In genomic region chr11:57310630-57311086, GRCh38 we compare ENCODE assay signal across 8 cellular contexts. TPM values are rescaled to one million over a fixed set of nuclear protein-coding genes. Genes with fewer than 3 reads are reported as not detected.
DNase-seq lines count a peak whose midpoint lies in the region; ATAC-seq and TF ChIP-seq lines count a peak whose summit lies in the region.

No MANE protein-coding gene starts in this region.

- DNase-seq in BJ (ENCODE audit: low read depth) (no peak), LHCN-M2 (ENCODE audit: low read depth) (peak; percentile 48), myocyte (ENCODE audit: low read depth) (peak; percentile 65), DMS153 (lab: John Stamatoyannopoulos, UW) (no peak)
- DNase-seq in stimulated activated CD4-positive, alpha-beta T cell treated with anti-CD3 and anti-CD28 coated beads, Interleukin-1b, Interleukin-23, amount 100 ng/mL, for 48 hours: no peak

- H3K27me3 ChIP-seq in BJ (ENCODE audit: control insufficient read depth, insufficient read depth, low read length): no peaks in the 10 kb centered on the region

- H3K4me1 Mint-ChIP-seq in dendritic cell treated with granulocyte-macrophage colony-stimulating factor and Interleukin-4, amounts not matched to agents 40 ng/mL and 50 ng/mL, for 4 days (ENCODE audit: low read depth): peaks cover 54% of the 10 kb centered on the region

- H3K9me3 Mint-ChIP-seq in dendritic cell treated with granulocyte-macrophage colony-stimulating factor and Interleukin-4, amounts not matched to agents 40 ng/mL and 50 ng/mL, for 4 days: no peaks in the 10 kb centered on the region

- peak overlapping the region; percentile 64 for H3K27ac Mint-ChIP-seq in dendritic cell treated with granulocyte-macrophage colony-stimulating factor and Interleukin-4, amounts not matched to agents 40 ng/mL and 50 ng/mL, for 4 days

- intact Hi-C loops in dendritic cell treated with granulocyte-macrophage colony-stimulating factor and Interleukin-4, amounts not matched to agents 40 ng/mL and 50 ng/mL, for 4 days (cut with micrococcal nuclease): no loop called here

- H3K36me3 ChIP-seq in BJ (ENCODE audit: control insufficient read depth, insufficient read depth, low read length): peaks cover 59% of the 10 kb centered on the region

- peaks cover 18% of the 10 kb centered on the region for H3K36me3 Mint-ChIP-seq in dendritic cell treated with granulocyte-macrophage colony-stimulating factor and Interleukin-4, amounts not matched to agents 40 ng/mL and 50 ng/mL, for 4 days (ENCODE audit: low read depth)

- no peak for TF ChIP-seq CTCF in BJ (IDR thresholded peaks at IDR 0.05; ENCODE audit: insufficient read depth, low read depth, low read length)

- peak overlapping the region; percentile 72 for H3K4me3 Mint-ChIP-seq in dendritic cell treated with granulocyte-macrophage colony-stimulating factor and Interleukin-4, amounts not matched to agents 40 ng/mL and 50 ng/mL, for 4 days

- ATAC-seq in HG02884 (IDR thresholded peaks at IDR 0.05; ENCODE audit: unreplicated experiment): no peak
- ATAC-seq in HG02763 (IDR thresholded peaks at IDR 0.05; ENCODE audit: unreplicated experiment): no peak

- CTCF ChIA-PET in BJ (lab: Yijun Ruan, JAX): interaction anchor here (0.7 to 1.5 kb wide), 4 partner anchors 11 to 148 kb away, joined by 3 to 4 read pairs (median 3); no protein-coding TSS in a partner anchor

- H3K27me3 Mint-ChIP-seq in dendritic cell treated with granulocyte-macrophage colony-stimulating factor and Interleukin-4, amounts not matched to agents 40 ng/mL and 50 ng/mL, for 4 days: peaks cover 17% of the 10 kb centered on the region

- POLR2A ChIA-PET in BJ (lab: Charles Lee): interaction anchor here (0.5 to 1.8 kb wide), 3 partner anchors 8 to 401 kb away, joined by 4 to 12 read pairs (median 7); partner anchors contain the start of gene MED19

- peak overlapping the region; percentile 49 for H3K4me3 ChIP-seq in BJ (ENCODE audit: low read depth, low read length)

RNA-seq across cellular contexts. Expression of gene TNKS1BP1, which starts 14.1 kb away (rescaled TPM):
- 51.1 and 73.7 TPM in 2 replicates for polyA plus RNA-seq in BJ (2011; rRNA removed)
- 60.0 and 61.6 TPM in 2 replicates for polyA minus RNA-seq in BJ (2011; rRNA and poly(A)+ RNA removed)
- 95.9 and 114 TPM in 2 replicates for total RNA-seq in LHCN-M2 (2014; rRNA removed)
- 124 TPM for polyA plus RNA-seq in LHCN-M2 (2012)
- 75.6 and 86.1 TPM in 2 replicates for total RNA-seq in myocyte
- 209 TPM for polyA plus RNA-seq in myocyte (2012)

RNA-seq across cellular contexts. Expression of gene SSRP1, which starts 25.0 kb away (rescaled TPM):
- 100 and 102 TPM in 2 replicates for polyA plus RNA-seq in BJ (2011; rRNA removed)
- 83.1 and 90.6 TPM in 2 replicates for polyA minus RNA-seq in BJ (2011; rRNA and poly(A)+ RNA removed)
- total RNA-seq in LHCN-M2 (2014; rRNA removed): 150 and 169 TPM in 2 replicates
- 126 TPM for polyA plus RNA-seq in LHCN-M2 (2012)
- 81.9 and 90.8 TPM in 2 replicates for total RNA-seq in myocyte
- polyA plus RNA-seq in myocyte (2012): 83.4 TPM

RNA-seq across cellular contexts. Expression of gene P2RX3, which starts 27.5 kb away (rescaled TPM):
- not detected in 2 replicates for polyA plus RNA-seq in BJ (2011; rRNA removed)
- polyA minus RNA-seq in BJ (2011; rRNA and poly(A)+ RNA removed): not detected in 2 replicates
- total RNA-seq in LHCN-M2 (2014; rRNA removed) (not detected in 2 replicates), myocyte (not detected in 2 replicates)
- polyA plus RNA-seq in LHCN-M2 (2012): not detected
- polyA plus RNA-seq in myocyte (2012): not detected

Comparison
In these comparisons a context has a peak if more than half of its experiments do, and no peak if none do; other contexts are left out.
1. DNase-seq: peak in LHCN-M2 (single experiment) and myocyte (single experiment); none in BJ (single experiment), stimulated activated CD4-positive, alpha-beta T cell treated with anti-CD3 and anti-CD28 coated beads, Interleukin-1b, Interleukin-23, amount 100 ng/mL, for 48 hours (single experiment) and DMS153 (single experiment).